In genomic region chr7:139118803-139119485, GRCh38 we compare ENCODE assay signal across 8 cellular contexts. TPM values are rescaled to one million over a fixed set of nuclear protein-coding genes. Genes with fewer than 3 reads are reported as not detected.
A peak's percentile ranks its signal among the peaks of the same experiment; 100 is the strongest.
DNase-seq lines count a peak whose midpoint lies in the region; ATAC-seq, FAIRE-seq and TF ChIP-seq lines count a peak whose summit lies in the region.

No MANE protein-coding gene starts in this region.

- H3K9ac ChIP-seq in K562 (ENCODE audit: insufficient read depth in 1 of 2, low read depth in 2 of 2, low read length in 2 of 2) = peak overlapping the region; percentile 32 to 66; a peak in 3 of 4 replicates

- H3K9me3 Mint-ChIP-seq in activated CD8-positive, alpha-beta memory T cell treated with anti-CD3 and anti-CD28 coated beads, Interleukin-2, amount 10 ng/mL, durations not matched to agents 7 days and 5 days (ENCODE audit: low read depth) = no peaks in the 10 kb centered on the region

- H3K4me1 ChIP-seq in K562 (replicated peaks in 1 of 2; ENCODE audit: control insufficient read depth in 2 of 2, insufficient read depth in 2 of 2, low read length in 2 of 2) (peaks cover 25 to 38% of the 10 kb centered on the region in 2 experiments), upper lobe of right lung (peaks cover 7% of the 10 kb centered on the region)

- POLR2A ChIA-PET in K562 (lab: Yijun Ruan, JAX) = interaction anchor here (1.0 to 2.3 kb wide), 10 partner anchors 9 to 210 kb away, joined by 3 to 13 read pairs (median 4); a partner anchor contains a TSS

- peak overlapping the region; percentile 82 for H2AFZ ChIP-seq in K562 (ENCODE audit: low read depth, low read length)

- peak in 1 of 2 experiments; percentile 17; a peak in 1 of 4 replicates for TF ChIP-seq RAD21 in K562 (CRISPR knock-in tag; conservative IDR thresholded peaks at IDR 0.05 in 1 of 2, IDR thresholded peaks at IDR 0.05 in 1 of 2)

- intact Hi-C loops in K562 (cut with micrococcal nuclease) (no loop called here), upper lobe of right lung (cut with DNase I) (no loop called here)

- 3% methylated on average over 7 of the region's 7 CpGs for WGBS in K562 (ENCODE audit: insufficient coverage, low coverage, missing lambda C conversion rate)

- no peaks in the 10 kb centered on the region for H4K20me1 ChIP-seq in K562 (replicated peaks; ENCODE audit: control insufficient read depth, insufficient read depth, low read length)

- peak overlapping the region; percentile 84 for H3K27ac Mint-ChIP-seq in activated CD8-positive, alpha-beta memory T cell treated with anti-CD3 and anti-CD28 coated beads, Interleukin-2, amount 10 ng/mL, durations not matched to agents 7 days and 5 days

- H3K27me3 ChIP-seq in K562 (ENCODE audit: control insufficient read depth in 2 of 2, insufficient read depth in 2 of 2, low read length in 2 of 2) = no peaks in the 10 kb centered on the region
- no peaks in the 10 kb centered on the region for H3K27me3 ChIP-seq in upper lobe of right lung

- H3K36me3 ChIP-seq in K562 (ENCODE audit: control insufficient read depth, insufficient read depth, low read length) (no peaks in the 10 kb centered on the region), upper lobe of right lung (no peaks in the 10 kb centered on the region)

- TF ChIP-seq CTCF in K562 (IDR thresholded peaks at IDR 0.05 in 2 of 3, conservative IDR thresholded peaks at IDR 0.05 in 1 of 3; ENCODE audit: insufficient read depth in 2 of 3, low read depth in 1 of 3, low read length in 3 of 3) (no peak), upper lobe of right lung (IDR thresholded peaks at IDR 0.05) (no peak)

- H3K9me3 ChIP-seq in K562 (replicated peaks; ENCODE audit: control insufficient read depth, insufficient read depth, low read depth, low read length) (no peaks in the 10 kb centered on the region; the same call in 1 of the 2 replicates), upper lobe of right lung (no peaks in the 10 kb centered on the region)

- CTCF ChIA-PET in activated CD8-positive, alpha-beta memory T cell treated with anti-CD3 and anti-CD28 coated beads, Interleukin-2, amount 10 ng/mL, durations not matched to agents 7 days and 5 days (lab: Charles Lee) = interaction anchor here (0.9 to 2.9 kb wide), 10 partner anchors 8 to 232 kb away, joined by 3 to 15 read pairs (median 6); a partner anchor contains a TSS
- CTCF ChIA-PET in K562 (lab: Yijun Ruan, JAX; ENCODE audit: low intra/inter-chr PET ratio) = interaction anchor here (0.6 kb wide), 1 partner anchor 10 kb away, joined by 3 read pairs; no protein-coding TSS in a partner anchor

- TF ChIP-seq POLR2A in K562 (conservative IDR thresholded peaks at IDR 0.05) = no peak

- peaks cover 33% of the 10 kb centered on the region for H3K4me1 Mint-ChIP-seq in activated CD8-positive, alpha-beta memory T cell treated with anti-CD3 and anti-CD28 coated beads, Interleukin-2, amount 10 ng/mL, durations not matched to agents 7 days and 5 days

- no TSS peak for BruUV-seq in K562 (replicated peaks; lab: Mats Ljungman, UMichigan)

- peak overlapping the region; percentile 76 for H3K27ac ChIP-seq in K562 (ENCODE audit: extremely low read depth, low read depth, low read length)
- no peak overlapping the region for H3K27ac ChIP-seq in upper lobe of right lung

- in situ Hi-C loops in K562 (cut with MboI) = no loop called here

- peak; percentile 77 for ATAC-seq in activated CD8-positive, alpha-beta memory T cell treated with anti-CD3 and anti-CD28 coated beads, Interleukin-2, amount 10 ng/mL, durations not matched to agents 7 days and 5 days
- ATAC-seq in HG02798 (IDR thresholded peaks at IDR 0.05; ENCODE audit: poor library complexity, unreplicated experiment) = peak; percentile 81
- ATAC-seq in K562 = peak; percentile 84
- ATAC-seq in upper lobe of right lung = peak; percentile 59

- H3K4me3 Mint-ChIP-seq in activated CD8-positive, alpha-beta memory T cell treated with anti-CD3 and anti-CD28 coated beads, Interleukin-2, amount 10 ng/mL, durations not matched to agents 7 days and 5 days = peak overlapping the region; percentile 66

- no peak overlapping the region for H3K4me3 ChIP-seq in K562
- H3K4me3 ChIP-seq in upper lobe of right lung = no peak overlapping the region

- no peaks in the 10 kb centered on the region for H3K79me2 ChIP-seq in K562 (ENCODE audit: control insufficient read depth, insufficient read depth, low read length)

- peak overlapping the region; percentile 72 for H3K4me2 ChIP-seq in K562 (ENCODE audit: insufficient read depth, low read length)

- peak; percentile 78 for DNase-seq in activated CD8-positive, alpha-beta memory T cell treated with anti-CD3 and anti-CD28 coated beads, Interleukin-2, amount 10 ng/mL, durations not matched to agents 7 days and 5 days
- DNase-seq in activated CD8-positive, alpha-beta memory T cell treated with anti-CD3 and anti-CD28 coated beads for 24 hours = no peak
- DNase-seq in NCI-H510A (lab: John Stamatoyannopoulos, UW) (peak; percentile 18), K562 (ENCODE audit: extremely low read depth in 1 of 4, low spot score in 3 of 4) (peak; percentile 78 to 89 (median 82)), upper lobe of right lung (no peak), NCI-H446 treated with DMSO at 0.1 percent for 48 hours (lab: John Stamatoyannopoulos, UW) (no peak), HuH-7.5 (ENCODE audit: low spot score) (no peak)

- TF ChIP-seq EP300 in K562 (IDR thresholded peaks at IDR 0.05; ENCODE audit: low read length) = peak; percentile 64

- no peaks in the 10 kb centered on the region for H3K36me3 Mint-ChIP-seq in activated CD8-positive, alpha-beta memory T cell treated with anti-CD3 and anti-CD28 coated beads, Interleukin-2, amount 10 ng/mL, durations not matched to agents 7 days and 5 days

- H3K9me1 ChIP-seq in K562 (ENCODE audit: control insufficient read depth, insufficient read depth, low read length) = no peaks in the 10 kb centered on the region

- FAIRE-seq in K562 (lab: Jason Lieb, UNC) = peak; percentile 90

- H3K27me3 Mint-ChIP-seq in activated CD8-positive, alpha-beta memory T cell treated with anti-CD3 and anti-CD28 coated beads, Interleukin-2, amount 10 ng/mL, durations not matched to agents 7 days and 5 days = no peaks in the 10 kb centered on the region

TF ChIP-seq in K562, 482 proteins besides CTCF, POLR2A, EP300 and RAD21 (continues in another document):
- TF ChIP-seq ZNF24 (IDR thresholded peaks at IDR 0.05) (no peak), SIN3B (IDR thresholded peaks at IDR 0.05; ENCODE audit: low read depth) (0 out of 2 replicates have a peak, but pooled peaks have one; percentile 14), BRF2 (IDR thresholded peaks at IDR 0.05; ENCODE audit: borderline replicate concordance, insufficient read depth, insufficient read length) (no peak), E2F5 (CRISPR knock-in tag; IDR thresholded peaks at IDR 0.05) (peak; percentile 82; the same call in 1 of the 2 replicates), ZNF165 (CRISPR knock-in tag; IDR thresholded peaks at IDR 0.05; ENCODE audit: borderline replicate concordance) (no peak), ZC3H8 (IDR thresholded peaks at IDR 0.05) (no peak)
- TF ChIP-seq, protein P1, sequence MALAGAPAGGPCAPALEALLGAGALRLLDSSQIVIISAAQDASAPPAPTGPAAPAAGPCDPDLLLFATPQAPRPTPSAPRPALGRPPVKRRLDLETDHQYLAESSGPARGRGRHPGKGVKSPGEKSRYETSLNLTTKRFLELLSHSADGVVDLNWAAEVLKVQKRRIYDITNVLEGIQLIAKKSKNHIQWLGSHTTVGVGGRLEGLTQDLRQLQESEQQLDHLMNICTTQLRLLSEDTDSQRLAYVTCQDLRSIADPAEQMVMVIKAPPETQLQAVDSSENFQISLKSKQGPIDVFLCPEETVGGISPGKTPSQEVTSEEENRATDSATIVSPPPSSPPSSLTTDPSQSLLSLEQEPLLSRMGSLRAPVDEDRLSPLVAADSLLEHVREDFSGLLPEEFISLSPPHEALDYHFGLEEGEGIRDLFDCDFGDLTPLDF (CRISPR knock-in tag; IDR thresholded peaks at IDR 0.05) = 0 out of 2 replicates have a peak, but pooled peaks have one; percentile 31

RNA-seq across cellular contexts. Expression of gene ZC3HAV1, which starts 9.4 kb away (rescaled TPM):
- 100 to 1,000 TPM; 125 to 139 TPM for total RNA-seq in activated CD8-positive, alpha-beta memory T cell treated with anti-CD3 and anti-CD28 coated beads, Interleukin-2, amount 10 ng/mL, durations not matched to agents 7 days and 5 days
- total RNA-seq in K562 (2011; cell fraction: chromatin; rRNA removed; ENCODE audit: low replicate concordance) = 53.8 and 57.1 TPM in 2 replicates
- total RNA-seq in K562 (2011; cell fraction: nucleolus; rRNA removed) = 29.0 and 32.2 TPM in 2 replicates
- total RNA-seq in K562 (2011; cell fraction: nucleoplasm; rRNA removed) = 34.5 and 41.2 TPM in 2 replicates
- total RNA-seq in K562 (2014; rRNA removed) (23.9 and 26.4 TPM in 2 replicates), K562 (2014; rRNA removed; fragmentation: Illumina TruSeq; extraction: Trizol) (34.0 TPM in 2 replicates), K562 (2015; rRNA removed; fragmentation: Illumina TruSeq; extraction: Trizol) (38.9 and 40.5 TPM in 2 replicates), K562 (2021) (33.0 and 33.8 TPM in 2 replicates), upper lobe of right lung (36.0 TPM)
- polyA plus RNA-seq in K562 (2011; rRNA removed) (16.9 and 22.4 TPM in 2 replicates), K562 (2014; fragmentation: Illumina TruSeq; extraction: Trizol) (22.8 and 30.9 TPM in 2 replicates), K562 (2014; fragmentation: Nextera tagmentation; extraction: Ambion mirVana) (10 to 100 TPM; 11.9 to 13.4 TPM), K562 (2014; rRNA removed) (18.0 and 18.7 TPM in 2 replicates)
- polyA plus RNA-seq in K562 (2011; cell fraction: cytosol; rRNA removed) = 13.3 and 18.4 TPM in 2 replicates
- 12.9 and 17.7 TPM in 2 replicates for polyA plus RNA-seq in K562 (2011; cell fraction: nucleus; rRNA removed)
- 20.5 and 21.0 TPM in 2 replicates for polyA plus RNA-seq in K562 (2012)
- polyA minus RNA-seq in K562 (2011; rRNA and poly(A)+ RNA removed) = 29.5 and 40.3 TPM in 2 replicates
- 24.2 and 28.1 TPM in 2 replicates for polyA minus RNA-seq in K562 (2011; cell fraction: cytosol; rRNA and poly(A)+ RNA removed)
- 17.8 and 38.4 TPM in 2 replicates for polyA minus RNA-seq in K562 (2011; cell fraction: nucleus; rRNA and poly(A)+ RNA removed)

Comparison
In these comparisons a context has a peak if more than half of its experiments do, and no peak if none do; other contexts are left out.
1. DNase-seq: peak in activated CD8-positive, alpha-beta memory T cell treated with anti-CD3 and anti-CD28 coated beads, Interleukin-2, amount 10 ng/mL, durations not matched to agents 7 days and 5 days (single experiment), NCI-H510A (single experiment) and K562 (4 of 4); none in activated CD8-positive, alpha-beta memory T cell treated with anti-CD3 and anti-CD28 coated beads for 24 hours (single experiment), upper lobe of right lung (single experiment), NCI-H446 treated with DMSO at 0.1 percent for 48 hours (single experiment) and HuH-7.5 (single experiment).
2. Peak in every context shown above with its lines, with median percentiles within 50 percentile points of each other: ATAC-seq.